Comparison of ENCODE assay signal across 1 cellular context in the genomic region with DNA sequence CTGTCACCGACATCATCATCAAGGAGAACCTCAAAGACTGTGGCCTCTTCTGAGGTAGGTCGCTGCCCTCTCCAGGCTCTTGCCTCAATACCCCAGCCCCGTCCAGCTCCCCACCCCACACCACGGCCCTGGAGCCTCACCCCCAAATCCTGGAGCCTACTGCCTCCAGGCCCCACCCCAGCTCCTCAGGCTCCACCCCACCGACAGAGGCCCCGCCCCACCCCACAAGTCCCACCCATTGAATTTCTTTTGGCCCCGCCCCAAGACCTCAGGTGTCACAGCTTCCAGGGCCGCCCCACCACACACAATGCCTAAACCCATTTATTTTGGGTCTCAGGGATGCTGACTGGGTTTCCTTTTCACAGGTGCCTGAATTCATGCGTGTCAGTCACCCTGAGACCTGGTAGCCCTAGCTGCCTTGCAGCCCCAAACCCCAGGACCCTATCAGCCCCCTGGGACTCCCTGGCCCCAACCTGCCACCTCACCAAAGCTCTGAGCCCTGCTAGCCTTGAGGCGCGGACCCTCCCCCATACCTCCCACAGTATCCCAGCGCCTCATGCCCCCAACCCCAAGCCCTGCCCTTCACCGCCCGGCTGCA.
TF ChIP-seq lines count a peak whose summit lies in the region.

No MANE protein-coding gene starts in this region.

TF ChIP-seq in HCT116, 20 proteins besides CTCF, POLR2A, EP300 and RAD21 (continued from another document):
- TF ChIP-seq, protein P1, sequence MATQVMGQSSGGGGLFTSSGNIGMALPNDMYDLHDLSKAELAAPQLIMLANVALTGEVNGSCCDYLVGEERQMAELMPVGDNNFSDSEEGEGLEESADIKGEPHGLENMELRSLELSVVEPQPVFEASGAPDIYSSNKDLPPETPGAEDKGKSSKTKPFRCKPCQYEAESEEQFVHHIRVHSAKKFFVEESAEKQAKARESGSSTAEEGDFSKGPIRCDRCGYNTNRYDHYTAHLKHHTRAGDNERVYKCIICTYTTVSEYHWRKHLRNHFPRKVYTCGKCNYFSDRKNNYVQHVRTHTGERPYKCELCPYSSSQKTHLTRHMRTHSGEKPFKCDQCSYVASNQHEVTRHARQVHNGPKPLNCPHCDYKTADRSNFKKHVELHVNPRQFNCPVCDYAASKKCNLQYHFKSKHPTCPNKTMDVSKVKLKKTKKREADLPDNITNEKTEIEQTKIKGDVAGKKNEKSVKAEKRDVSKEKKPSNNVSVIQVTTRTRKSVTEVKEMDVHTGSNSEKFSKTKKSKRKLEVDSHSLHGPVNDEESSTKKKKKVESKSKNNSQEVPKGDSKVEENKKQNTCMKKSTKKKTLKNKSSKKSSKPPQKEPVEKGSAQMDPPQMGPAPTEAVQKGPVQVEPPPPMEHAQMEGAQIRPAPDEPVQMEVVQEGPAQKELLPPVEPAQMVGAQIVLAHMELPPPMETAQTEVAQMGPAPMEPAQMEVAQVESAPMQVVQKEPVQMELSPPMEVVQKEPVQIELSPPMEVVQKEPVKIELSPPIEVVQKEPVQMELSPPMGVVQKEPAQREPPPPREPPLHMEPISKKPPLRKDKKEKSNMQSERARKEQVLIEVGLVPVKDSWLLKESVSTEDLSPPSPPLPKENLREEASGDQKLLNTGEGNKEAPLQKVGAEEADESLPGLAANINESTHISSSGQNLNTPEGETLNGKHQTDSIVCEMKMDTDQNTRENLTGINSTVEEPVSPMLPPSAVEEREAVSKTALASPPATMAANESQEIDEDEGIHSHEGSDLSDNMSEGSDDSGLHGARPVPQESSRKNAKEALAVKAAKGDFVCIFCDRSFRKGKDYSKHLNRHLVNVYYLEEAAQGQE (IDR thresholded peaks at IDR 0.05; ENCODE audit: low read depth) = no peak
- TF ChIP-seq SRF (IDR thresholded peaks at IDR 0.05; ENCODE audit: low read depth) = no peak
- TF ChIP-seq SIN3A (IDR thresholded peaks at IDR 0.05; ENCODE audit: low read depth) = no peak
- TF ChIP-seq CEBPB (IDR thresholded peaks at IDR 0.05; ENCODE audit: low read depth) = no peak
